In genomic region chr2:45237850-45238542, GRCh38 we compare ENCODE assay signal across 10 cellular contexts.
DNase-seq lines count a peak whose midpoint lies in the region; ATAC-seq and TF ChIP-seq lines count a peak whose summit lies in the region.
"Had no signal": no experiment of that assay in that cellular context is flagged by ENCODE, and none has a peak within 500 bp of the region (broad histone marks: within the 10 kb centered on the region; RNA-seq: fewer than 3 reads in every experiment).

No MANE protein-coding gene starts in this region.

- TF ChIP-seq POLR2A in heart left ventricle (IDR thresholded peaks at IDR 0.05) (no peak), vagina (IDR thresholded peaks at IDR 0.05) (no peak), prostate gland (IDR thresholded peaks at IDR 0.05) (no peak)

- H3K27ac ChIP-seq in SJSA1 (peak overlapping the region; percentile 30), heart left ventricle (peak overlapping the region in 4 of 12 donors; percentile 1 to 31 (median 27)), vagina (peak overlapping the region; percentile 47), WERI-Rb-1 (no peak overlapping the region), prostate gland (no peak overlapping the region)

- H3K4me3 ChIP-seq in SJSA1 (no peak overlapping the region), heart left ventricle (no peak overlapping the region), vagina (no peak overlapping the region), WERI-Rb-1 (ENCODE audit: low read depth, low read length) (no peak overlapping the region), prostate gland (no peak overlapping the region)
- H3K4me3 ChIP-seq: uterus had no signal

- H3K4me1 ChIP-seq in SJSA1 (replicated peaks) (peaks cover 35% of the 10 kb centered on the region), heart left ventricle (peaks cover 0 to 38% (median 14%) of the 10 kb centered on the region in 12 donors), vagina (peaks cover 15% of the 10 kb centered on the region), prostate gland (replicated peaks) (peaks cover 3% of the 10 kb centered on the region)
- H3K4me1 ChIP-seq: uterus had no signal

- H3K36me3 ChIP-seq in SJSA1 (no peaks in the 10 kb centered on the region), heart left ventricle (no peaks in the 10 kb centered on the region), vagina (no peaks in the 10 kb centered on the region), WERI-Rb-1 (no peaks in the 10 kb centered on the region), prostate gland (no peaks in the 10 kb centered on the region)
- H3K36me3 ChIP-seq: uterus had no signal

- peak in 2 of 12 donors; percentile 29 to 36 for TF ChIP-seq CTCF in heart left ventricle (IDR thresholded peaks at IDR 0.05)
- TF ChIP-seq CTCF in vagina (IDR thresholded peaks at IDR 0.05) = no peak
- no peak for TF ChIP-seq CTCF in WERI-Rb-1 (IDR thresholded peaks at IDR 0.05; ENCODE audit: low read depth, low read length)
- peak in 1 of 4 experiments; percentile 14 for TF ChIP-seq CTCF in prostate gland (IDR thresholded peaks at IDR 0.05)

- 60 to 80% (median 74%) methylated on average over 5 to 6 of the region's 6 CpGs for WGBS in heart left ventricle, 4 donors
- 71% methylated on average over 6 of the region's 6 CpGs for WGBS in prostate gland

- no peaks in the 10 kb centered on the region for H3K9me3 ChIP-seq in SJSA1 (replicated peaks)
- H3K9me3 ChIP-seq in heart left ventricle = no peaks in the 10 kb centered on the region
- no peaks in the 10 kb centered on the region for H3K9me3 ChIP-seq in vagina
- H3K9me3 ChIP-seq in WERI-Rb-1 (ENCODE audit: severe bottlenecking) = no peaks in the 10 kb centered on the region
- no peaks in the 10 kb centered on the region for H3K9me3 ChIP-seq in prostate gland
- H3K9me3 ChIP-seq: uterus had no signal

- peak; percentile 37 for DNase-seq in stimulated activated CD4-positive, alpha-beta T cell treated with anti-CD3 and anti-CD28 coated beads, Interleukin-15, amount 100 ng/mL, for 24 hours
- no peak for DNase-seq in stimulated activated CD4-positive, alpha-beta T cell treated with anti-CD3 and anti-CD28 coated beads, Interleukin-4, amount 100 ng/mL, for 4 hours
- DNase-seq in SJSA1 (ENCODE audit: low read depth in 1 of 2, low spot score in 2 of 2) (peak; percentile 77 to 85), heart left ventricle (peak in 3 of 5 donors; percentile 28 to 66 (median 50)), vagina (ENCODE audit: extremely low spot score in 2 of 2) (no peak), WERI-Rb-1 (no peak), prostate gland (ENCODE audit: low spot score) (no peak)
- DNase-seq: activated effector memory CD4-positive, alpha-beta T cell treated with anti-CD3 and anti-CD28 coated beads, Interleukin-2, amount 50 U/mL, for 16 hours had no signal

- H3K27me3 ChIP-seq in SJSA1 (replicated peaks) (no peaks in the 10 kb centered on the region), heart left ventricle (no peaks in the 10 kb centered on the region), vagina (no peaks in the 10 kb centered on the region), WERI-Rb-1 (ENCODE audit: insufficient read depth, low read depth, severe bottlenecking) (no peaks in the 10 kb centered on the region), prostate gland (replicated peaks; ENCODE audit: insufficient read depth) (no peaks in the 10 kb centered on the region)
- H3K27me3 ChIP-seq: uterus had no signal

- intact Hi-C loops in heart left ventricle (cut with DNase I) = no loop called here
- intact Hi-C loops in vagina (cut with DNase I) = no loop called here
- intact Hi-C loops in prostate gland (cut with DNase I) = no loop called here

- peak; percentile 78 to 92 (median 88) for ATAC-seq in heart left ventricle
- ATAC-seq in GM21381 (IDR thresholded peaks at IDR 0.05; ENCODE audit: unreplicated experiment) = no peak

Comparison
In these comparisons a context has a peak if more than half of its experiments do, and no peak if none do; other contexts are left out.
1. DNase-seq: peak in stimulated activated CD4-positive, alpha-beta T cell treated with anti-CD3 and anti-CD28 coated beads, Interleukin-15, amount 100 ng/mL, for 24 hours (single experiment), SJSA1 (2 of 2) and heart left ventricle (3 of 5); none in stimulated activated CD4-positive, alpha-beta T cell treated with anti-CD3 and anti-CD28 coated beads, Interleukin-4, amount 100 ng/mL, for 4 hours (0 of 2), vagina (0 of 2), WERI-Rb-1 (single experiment) and prostate gland (single experiment).
2. H3K27ac ChIP-seq: peak in SJSA1 (single experiment) and vagina (single experiment); none in WERI-Rb-1 (single experiment) and prostate gland (0 of 2).